ENCODE assay signal across 1 cellular context in genomic region chr11:45282070-45282469, GRCh38.
TF ChIP-seq lines count a peak whose summit lies in the region.

No MANE protein-coding gene starts in this region.

TF ChIP-seq in Ishikawa, 13 proteins besides CTCF, POLR2A, EP300 and RAD21 (continued from another document):
- no peak for TF ChIP-seq REST (IDR thresholded peaks at IDR 0.05; ENCODE audit: low read depth)
- TF ChIP-seq NFIC (IDR thresholded peaks at IDR 0.05): peak; percentile 24; the same call in 1 of the 2 replicates
- TF ChIP-seq TAF1 (IDR thresholded peaks at IDR 0.05; ENCODE audit: low read depth): no peak
- 0 out of 2 replicates have a peak, but pooled peaks have one; percentile 35 for TF ChIP-seq USF1 (IDR thresholded peaks at IDR 0.05)
- peak; percentile 99 for TF ChIP-seq TEAD4 (IDR thresholded peaks at IDR 0.05)
- TF ChIP-seq CREB1 (IDR thresholded peaks at IDR 0.05; ENCODE audit: low read depth): no peak
- TF ChIP-seq EGR1 (IDR thresholded peaks at IDR 0.05): peak; percentile 93
- no peak for TF ChIP-seq MAX (IDR thresholded peaks at IDR 0.05)
- TF ChIP-seq YY1 (IDR thresholded peaks at IDR 0.05; ENCODE audit: low read depth): no peak
